ENCODE assay signal across 20 cellular contexts in genomic region chr1:209732725-209733124, GRCh38. TPM values are rescaled to one million over a fixed set of nuclear protein-coding genes. Genes with fewer than 3 reads are reported as not detected.
A peak's percentile ranks its signal among the peaks of the same experiment; 100 is the strongest.
DNase-seq lines count a peak whose midpoint lies in the region; ATAC-seq lines count a peak whose summit lies in the region.
"Had no signal": no experiment of that assay in that cellular context is flagged by ENCODE, and none has a peak within 500 bp of the region (broad histone marks: within the 10 kb centered on the region; RNA-seq: fewer than 3 reads in every experiment).

No MANE protein-coding gene starts in this region.

- H3K36me3 Mint-ChIP-seq in activated CD4-positive, alpha-beta memory T cell treated with anti-CD3 and anti-CD28 coated beads for 36 hours: peaks cover 19% of the 10 kb centered on the region
- H3K36me3 Mint-ChIP-seq in activated CD4-positive, alpha-beta memory T cell treated with anti-CD3 and anti-CD28 coated beads, Interleukin-2, amount 10 ng/mL, durations not matched to agents 7 days and 5 days (ENCODE audit: low read depth): peaks cover 14% of the 10 kb centered on the region
- peaks cover 1% of the 10 kb centered on the region for H3K36me3 Mint-ChIP-seq in dendritic cell treated with granulocyte-macrophage colony-stimulating factor and Interleukin-4, amounts not matched to agents 40 ng/mL and 50 ng/mL, for 4 days (ENCODE audit: low read depth)

- DNase-seq in activated CD4-positive, alpha-beta memory T cell treated with anti-CD3 and anti-CD28 coated beads for 36 hours: no peak
- no peak for DNase-seq in activated CD4-positive, alpha-beta memory T cell treated with anti-CD3 and anti-CD28 coated beads, Interleukin-2, amount 10 ng/mL, durations not matched to agents 7 days and 5 days
- peak; percentile 44 for DNase-seq in M059J (ENCODE audit: low read depth)
- no peak for DNase-seq in sciatic nerve (ENCODE audit: low spot score)
- DNase-seq in NOMO-1 treated with DMSO at 0.1 percent for 48 hours (lab: John Stamatoyannopoulos, UW; ENCODE audit: unreplicated experiment): no peak
- no peak for DNase-seq in stimulated activated CD4-positive, alpha-beta T cell treated with anti-CD3 and anti-CD28 coated beads, Interleukin-4, amount 100 ng/mL, for 4 hours
- DNase-seq in HK-2 (ENCODE audit: unreplicated experiment): no peak
- DNase-seq: CD4-positive, alpha-beta memory T cell; GF-D8; KBM-7; NCI-H1105 treated with DMSO at 0.1 percent for 48 hours; NCI-H1694; NCI-H2081 treated with DMSO at 0.1 percent for 48 hours; NK-92 treated with Interleukin-12 subunit alpha and Interleukin-12 subunit beta, amount 100 ng/mL, for 24 hours had no signal

- H3K4me3 Mint-ChIP-seq in activated CD4-positive, alpha-beta memory T cell treated with anti-CD3 and anti-CD28 coated beads for 36 hours: no peak overlapping the region
- H3K4me3 Mint-ChIP-seq in activated CD4-positive, alpha-beta memory T cell treated with anti-CD3 and anti-CD28 coated beads, Interleukin-2, amount 10 ng/mL, durations not matched to agents 7 days and 5 days: no peak overlapping the region
- no peak overlapping the region for H3K4me3 Mint-ChIP-seq in dendritic cell treated with granulocyte-macrophage colony-stimulating factor and Interleukin-4, amounts not matched to agents 40 ng/mL and 50 ng/mL, for 4 days
- H3K4me3 Mint-ChIP-seq: CD4-positive, alpha-beta memory T cell had no signal

- intact Hi-C loops in activated CD4-positive, alpha-beta memory T cell treated with anti-CD3 and anti-CD28 coated beads for 36 hours (cut with micrococcal nuclease): no loop called here
- intact Hi-C loops in dendritic cell treated with granulocyte-macrophage colony-stimulating factor and Interleukin-4, amounts not matched to agents 40 ng/mL and 50 ng/mL, for 4 days (cut with micrococcal nuclease): loop anchor here (2.0 kb wide), 1 partner anchor 322 kb away; no protein-coding TSS in a partner anchor
- intact Hi-C loops in sciatic nerve (cut with DNase I): no loop called here

- H3K9me3 Mint-ChIP-seq in activated CD4-positive, alpha-beta memory T cell treated with anti-CD3 and anti-CD28 coated beads for 36 hours: no peaks in the 10 kb centered on the region
- peaks cover 4% of the 10 kb centered on the region for H3K9me3 Mint-ChIP-seq in activated CD4-positive, alpha-beta memory T cell treated with anti-CD3 and anti-CD28 coated beads, Interleukin-2, amount 10 ng/mL, durations not matched to agents 7 days and 5 days
- H3K9me3 Mint-ChIP-seq in dendritic cell treated with granulocyte-macrophage colony-stimulating factor and Interleukin-4, amounts not matched to agents 40 ng/mL and 50 ng/mL, for 4 days: peaks cover 6% of the 10 kb centered on the region

- peak overlapping the region; percentile 66 for H3K27ac Mint-ChIP-seq in activated CD4-positive, alpha-beta memory T cell treated with anti-CD3 and anti-CD28 coated beads for 36 hours
- no peak overlapping the region for H3K27ac Mint-ChIP-seq in activated CD4-positive, alpha-beta memory T cell treated with anti-CD3 and anti-CD28 coated beads, Interleukin-2, amount 10 ng/mL, durations not matched to agents 7 days and 5 days
- H3K27ac Mint-ChIP-seq in dendritic cell treated with granulocyte-macrophage colony-stimulating factor and Interleukin-4, amounts not matched to agents 40 ng/mL and 50 ng/mL, for 4 days: peak overlapping the region; percentile 65
- H3K27ac Mint-ChIP-seq: CD4-positive, alpha-beta memory T cell had no signal

- H3K27me3 Mint-ChIP-seq in activated CD4-positive, alpha-beta memory T cell treated with anti-CD3 and anti-CD28 coated beads for 36 hours: no peaks in the 10 kb centered on the region
- H3K27me3 Mint-ChIP-seq in activated CD4-positive, alpha-beta memory T cell treated with anti-CD3 and anti-CD28 coated beads, Interleukin-2, amount 10 ng/mL, durations not matched to agents 7 days and 5 days: no peaks in the 10 kb centered on the region
- no peaks in the 10 kb centered on the region for H3K27me3 Mint-ChIP-seq in dendritic cell treated with granulocyte-macrophage colony-stimulating factor and Interleukin-4, amounts not matched to agents 40 ng/mL and 50 ng/mL, for 4 days

- peak; percentile 77 for ATAC-seq in sciatic nerve
- ATAC-seq: GM12878 had no signal

- POLR2A ChIA-PET in activated CD4-positive, alpha-beta memory T cell treated with anti-CD3 and anti-CD28 coated beads for 36 hours (lab: Charles Lee): interaction anchor here (2.7 kb wide), 1 partner anchor 26 kb away, joined by 11 read pairs; no protein-coding TSS in a partner anchor
- POLR2A ChIA-PET in activated CD4-positive, alpha-beta memory T cell treated with anti-CD3 and anti-CD28 coated beads, Interleukin-2, amount 10 ng/mL, durations not matched to agents 7 days and 5 days (lab: Charles Lee): no interaction called here

- peaks cover 52% of the 10 kb centered on the region for H3K4me1 Mint-ChIP-seq in activated CD4-positive, alpha-beta memory T cell treated with anti-CD3 and anti-CD28 coated beads for 36 hours (ENCODE audit: low read depth)
- peaks cover 27% of the 10 kb centered on the region for H3K4me1 Mint-ChIP-seq in activated CD4-positive, alpha-beta memory T cell treated with anti-CD3 and anti-CD28 coated beads, Interleukin-2, amount 10 ng/mL, durations not matched to agents 7 days and 5 days
- H3K4me1 Mint-ChIP-seq in dendritic cell treated with granulocyte-macrophage colony-stimulating factor and Interleukin-4, amounts not matched to agents 40 ng/mL and 50 ng/mL, for 4 days (ENCODE audit: low read depth): peaks cover 64% of the 10 kb centered on the region

- CTCF ChIA-PET in activated CD4-positive, alpha-beta memory T cell treated with anti-CD3 and anti-CD28 coated beads for 36 hours (lab: Charles Lee): interaction anchor here (5.4 kb wide), 1 partner anchor 17 kb away, joined by 62 read pairs; no protein-coding TSS in a partner anchor
- CTCF ChIA-PET in activated CD4-positive, alpha-beta memory T cell treated with anti-CD3 and anti-CD28 coated beads, Interleukin-2, amount 10 ng/mL, durations not matched to agents 7 days and 5 days (lab: Charles Lee): no interaction called here

RNA-seq across cellular contexts. Expression of gene TRAF3IP3, which starts 23.1 kb away (rescaled TPM):
- total RNA-seq in activated CD4-positive, alpha-beta memory T cell treated with anti-CD3 and anti-CD28 coated beads for 36 hours: 100 to 1,000 TPM; 212 to 217 TPM
- 100 to 1,000 TPM; 421 to 422 TPM for total RNA-seq in activated CD4-positive, alpha-beta memory T cell treated with anti-CD3 and anti-CD28 coated beads, Interleukin-2, amount 10 ng/mL, durations not matched to agents 7 days and 5 days
- total RNA-seq in M059J (2014; rRNA removed; shearing (Covaris generic)): not detected in 2 replicates
- total RNA-seq in sciatic nerve: 8.3 TPM
- total RNA-seq: A172, H4, NCI-H460 had no signal

RNA-seq across cellular contexts. Expression of gene HSD11B1, which starts 28.1 kb away (rescaled TPM):
- total RNA-seq in activated CD4-positive, alpha-beta memory T cell treated with anti-CD3 and anti-CD28 coated beads for 36 hours: 10 to 100 TPM; 22.4 to 23.9 TPM
- 10 to 100 TPM in 1 of 2 experiments, 1 to 10 TPM in 1; 8.7 to 11.4 TPM for total RNA-seq in activated CD4-positive, alpha-beta memory T cell treated with anti-CD3 and anti-CD28 coated beads, Interleukin-2, amount 10 ng/mL, durations not matched to agents 7 days and 5 days
- total RNA-seq in M059J (2014; rRNA removed; shearing (Covaris generic)): 1.9 and 4.3 TPM in 2 replicates
- 6.0 TPM for total RNA-seq in sciatic nerve
- total RNA-seq: GM12878, H4, NCI-H460, OCI-LY7 had no signal

RNA-seq across cellular contexts. Expression of gene C1orf74, which starts 51.6 kb away (rescaled TPM):
- 1 to 10 TPM; 3.5 to 3.9 TPM for total RNA-seq in activated CD4-positive, alpha-beta memory T cell treated with anti-CD3 and anti-CD28 coated beads for 36 hours
- 1 to 10 TPM; 2.1 to 2.2 TPM for total RNA-seq in activated CD4-positive, alpha-beta memory T cell treated with anti-CD3 and anti-CD28 coated beads, Interleukin-2, amount 10 ng/mL, durations not matched to agents 7 days and 5 days
- 4.0 and 5.7 TPM in 2 replicates for total RNA-seq in M059J (2014; rRNA removed; shearing (Covaris generic))
- 1.5 TPM for total RNA-seq in sciatic nerve

RNA-seq across cellular contexts. Expression of gene G0S2, which starts 57.5 kb away (rescaled TPM):
- total RNA-seq in activated CD4-positive, alpha-beta memory T cell treated with anti-CD3 and anti-CD28 coated beads for 36 hours: 10 to 100 TPM; 92.7 to 93.1 TPM
- 1 to 10 TPM; 7.3 to 7.6 TPM for total RNA-seq in activated CD4-positive, alpha-beta memory T cell treated with anti-CD3 and anti-CD28 coated beads, Interleukin-2, amount 10 ng/mL, durations not matched to agents 7 days and 5 days
- 267 and 322 TPM in 2 replicates for total RNA-seq in M059J (2014; rRNA removed; shearing (Covaris generic))
- total RNA-seq in sciatic nerve: 93.0 TPM
- total RNA-seq: A172, OCI-LY7 had no signal

Comparison
In these comparisons a context has a peak if more than half of its experiments do, and no peak if none do; other contexts are left out.
1. RNA of gene TRAF3IP3, which starts 23.1 kb away (total RNA-seq): 421 to 422 TPM in activated CD4-positive, alpha-beta memory T cell treated with anti-CD3 and anti-CD28 coated beads, Interleukin-2, amount 10 ng/mL, durations not matched to agents 7 days and 5 days and 212 to 217 TPM in activated CD4-positive, alpha-beta memory T cell treated with anti-CD3 and anti-CD28 coated beads for 36 hours; 8.3 TPM in sciatic nerve (single experiment) and not detected in M059J; every median in the first group is over 10 times any median in the second.